ENCODE assay signal across 8 cellular contexts in the genomic region with DNA sequence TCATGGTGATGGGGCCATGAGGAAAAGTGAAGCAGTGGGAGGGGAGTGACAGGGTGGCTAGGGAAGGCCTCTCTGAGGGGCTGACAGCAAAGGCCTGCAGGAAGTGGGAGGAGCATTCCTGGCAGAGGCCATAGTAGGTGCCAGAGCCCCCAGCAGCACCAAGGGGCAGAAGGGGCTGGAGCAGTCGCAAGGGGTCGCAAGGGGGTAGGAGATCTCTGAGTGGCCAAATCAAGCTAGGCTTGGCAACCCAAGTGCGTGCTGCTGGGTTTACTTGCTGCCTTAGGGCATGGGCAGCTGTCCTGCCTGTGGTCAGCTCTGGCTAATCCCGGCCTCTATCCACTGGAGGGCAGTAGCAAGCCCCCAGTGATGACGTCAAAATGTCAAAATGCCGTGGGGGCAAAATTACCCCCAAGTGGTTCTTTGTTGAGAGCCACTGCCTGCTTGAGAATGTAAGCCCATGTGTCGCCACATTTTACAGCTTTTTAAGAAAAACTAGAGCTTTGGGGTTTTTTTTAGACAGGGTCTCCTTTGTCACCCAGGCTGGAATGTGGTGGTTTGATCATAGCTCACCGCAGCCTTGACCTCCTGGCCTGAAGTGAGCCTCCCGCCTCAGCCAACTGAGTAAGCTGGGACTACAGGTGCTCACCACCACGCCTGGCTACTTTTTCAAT. TPM values are rescaled to one million over a fixed set of nuclear protein-coding genes. Genes with fewer than 3 reads are reported as not detected.
DNase-seq lines count a peak whose midpoint lies in the region; ATAC-seq and TF ChIP-seq lines count a peak whose summit lies in the region.

No MANE protein-coding gene starts in this region.

- H3K4me1 Mint-ChIP-seq in T-helper 17 cell, result peaks cover 40% of the 10 kb centered on the region

- in situ Hi-C loops in GM13977 (cut with MboI; ENCODE audit: low pct_unique_long_range_greater_than_20kb, low sequenced_read_pairs, unreplicated experiment), result no loop called here

- ATAC-seq in T-helper 17 cell (no peak), GM18868 (IDR thresholded peaks at IDR 0.05; ENCODE audit: unreplicated experiment) (no peak)

- H3K27me3 Mint-ChIP-seq in T-helper 17 cell, result no peaks in the 10 kb centered on the region

- H3K36me3 Mint-ChIP-seq in T-helper 17 cell (ENCODE audit: low read depth), result peaks cover 13% of the 10 kb centered on the region

- peak overlapping the region; percentile 100 for H3K27ac ChIP-seq in AG04450 (ENCODE audit: low read depth, low read length)

- POLR2A ChIA-PET in AG04450 (lab: Yijun Ruan, JAX), result interaction anchor here (0.6 to 4.9 kb wide), 3 partner anchors 10 to 40 kb away, joined by 4 to 43 read pairs (median 5); a partner anchor contains a TSS

- no peaks in the 10 kb centered on the region for H3K27me3 ChIP-seq in AG04450 (ENCODE audit: control insufficient read depth, insufficient read depth, low read length)

- CTCF ChIA-PET in AG04450 (lab: Charles Lee), result interaction anchor here (0.6 to 3.6 kb wide), 19 partner anchors 9 to 544 kb away, joined by 3 to 18 read pairs (median 4); a partner anchor contains a TSS

- DNase-seq in AG04450 (ENCODE audit: low read depth, low spot score) (no peak), GM13977 (ENCODE audit: low spot score) (peak; percentile 69), T-helper 17 cell (no peak), fibroblast of pulmonary artery (ENCODE audit: low read depth) (peak; percentile 80), pons (ENCODE audit: low spot score) (peak; percentile 9), DMS79 (lab: John Stamatoyannopoulos, UW) (no peak)
- no peak for DNase-seq in stimulated activated CD4-positive, alpha-beta T cell treated with anti-CD3 and anti-CD28 coated beads, Interleukin-1b, Interleukin-23, amount 100 ng/mL, for 48 hours

- TF ChIP-seq CTCF in AG04450 (IDR thresholded peaks at IDR 0.05; ENCODE audit: low read depth, low read length) (peak; percentile 84), GM13977 (IDR thresholded peaks at IDR 0.05; ENCODE audit: extremely low read depth, insufficient read depth, missing control alignments) (peak; percentile 57), fibroblast of pulmonary artery (IDR thresholded peaks at IDR 0.05; ENCODE audit: low read length, missing control alignments) (peak; percentile 88)

- peak overlapping the region; percentile 89 for H3K27ac Mint-ChIP-seq in T-helper 17 cell

- H3K9me3 ChIP-seq in AG04450 (ENCODE audit: control insufficient read depth, insufficient read depth, low read length) (no peaks in the 10 kb centered on the region; the same call in 1 of the 2 replicates), T-helper 17 cell (ENCODE audit: control insufficient read depth, low read length, poor library complexity, severe bottlenecking) (no peaks in the 10 kb centered on the region)

- H3K4me3 ChIP-seq in AG04450 (ENCODE audit: low read depth, low read length) (no peak overlapping the region), fibroblast of pulmonary artery (replicated peaks; ENCODE audit: low read depth, low read length) (no peak overlapping the region)

- H3K4me3 Mint-ChIP-seq in T-helper 17 cell, result peak overlapping the region; percentile 33

RNA-seq across cellular contexts. Expression of a gene that starts 11.8 kb away (rescaled TPM):
- polyA plus RNA-seq in AG04450 (2011; rRNA removed), result 8.5 and 9.3 TPM in 2 replicates
- 14.0 and 15.8 TPM in 2 replicates for polyA minus RNA-seq in AG04450 (2011; rRNA and poly(A)+ RNA removed)
- 10 to 100 TPM; 34.7 to 35.4 TPM for total RNA-seq in T-helper 17 cell

RNA-seq across cellular contexts. Expression of a gene that starts 32.0 kb away (rescaled TPM):
- polyA plus RNA-seq in AG04450 (2011; rRNA removed), result 4.9 and 11.2 TPM in 2 replicates
- 22.8 and 28.9 TPM in 2 replicates for polyA minus RNA-seq in AG04450 (2011; rRNA and poly(A)+ RNA removed)
- total RNA-seq in T-helper 17 cell, result 100 to 1,000 TPM; 408 to 431 TPM

RNA-seq across cellular contexts. Expression of a gene that starts 42.2 kb away (rescaled TPM):
- 3.9 and 5.1 TPM in 2 replicates for polyA plus RNA-seq in AG04450 (2011; rRNA removed)
- polyA minus RNA-seq in AG04450 (2011; rRNA and poly(A)+ RNA removed), result 1.3 and 1.7 TPM in 2 replicates
- total RNA-seq in T-helper 17 cell, result 10 to 100 TPM; 37.1 to 41.4 TPM

RNA-seq across cellular contexts. Expression of a gene that starts 54.6 kb away (rescaled TPM):
- polyA plus RNA-seq in AG04450 (2011; rRNA removed), result 5.2 and 6.3 TPM in 2 replicates
- 8.4 and 17.7 TPM in 2 replicates for polyA minus RNA-seq in AG04450 (2011; rRNA and poly(A)+ RNA removed)
- 10 to 100 TPM in 1 of 2 donors, 1 to 10 TPM in 1; 6.9 to 35.0 TPM for total RNA-seq in T-helper 17 cell

RNA-seq across cellular contexts. Expression of a gene that starts 57.6 kb away (rescaled TPM):
- polyA plus RNA-seq in AG04450 (2011; rRNA removed), result 42.3 and 56.3 TPM in 2 replicates
- polyA minus RNA-seq in AG04450 (2011; rRNA and poly(A)+ RNA removed), result 46.2 and 51.8 TPM in 2 replicates
- 100 to 1,000 TPM; 316 to 329 TPM for total RNA-seq in T-helper 17 cell

Comparison
In these comparisons a context has a peak if more than half of its experiments do, and no peak if none do; other contexts are left out.
1. DNase-seq: peak in GM13977 (single experiment), fibroblast of pulmonary artery (single experiment) and pons (single experiment); none in AG04450 (single experiment), T-helper 17 cell (0 of 3), stimulated activated CD4-positive, alpha-beta T cell treated with anti-CD3 and anti-CD28 coated beads, Interleukin-1b, Interleukin-23, amount 100 ng/mL, for 48 hours (single experiment) and DMS79 (single experiment).
2. Peak in every context shown above with its lines, with median percentiles within 50 percentile points of each other: CTCF ChIP-seq.